19 cellular contexts compared by ENCODE assay signal in the genomic region with DNA sequence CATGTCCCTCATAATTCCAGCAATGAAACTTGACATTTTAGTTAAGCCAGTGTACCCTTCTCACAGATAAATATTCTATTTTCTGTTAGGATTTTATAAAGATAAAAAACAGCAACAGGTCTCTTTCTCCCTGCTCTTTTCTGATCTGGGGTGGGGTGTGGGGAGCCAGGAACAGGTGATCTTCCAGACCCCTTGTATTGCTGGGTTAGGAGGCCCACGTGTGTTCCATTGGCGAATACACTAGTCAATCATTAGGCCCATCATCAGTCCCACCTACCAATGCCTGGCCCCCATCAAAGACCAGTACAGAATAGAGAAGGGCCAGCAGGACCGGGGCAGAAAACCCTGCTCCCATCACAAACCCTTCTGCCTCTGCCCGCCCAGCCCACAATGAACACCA. TPM values are rescaled to one million over a fixed set of nuclear protein-coding genes. Genes with fewer than 3 reads are reported as not detected.
A peak's percentile ranks its signal among the peaks of the same experiment; 100 is the strongest.
DNase-seq lines count a peak whose midpoint lies in the region; ATAC-seq and TF ChIP-seq lines count a peak whose summit lies in the region.
"Had no signal": no experiment of that assay in that cellular context is flagged by ENCODE, and none has a peak within 500 bp of the region (broad histone marks: within the 10 kb centered on the region; RNA-seq: fewer than 3 reads in every experiment).

No MANE protein-coding gene starts in this region.

- no peak overlapping the region for H4K8ac ChIP-seq in neuronal stem cell (ENCODE audit: low read depth, low read length)

- no peaks in the 10 kb centered on the region for H3K79me1 ChIP-seq in neuronal stem cell (ENCODE audit: low read depth, low read length)

- H3K14ac ChIP-seq in neuronal stem cell (ENCODE audit: low read length), result no peak overlapping the region

- no peak overlapping the region for H3K4ac ChIP-seq in neuronal stem cell (ENCODE audit: low read length)

- H3K9ac ChIP-seq in neuronal stem cell (ENCODE audit: low read depth, low read length, poor library complexity), result no peak overlapping the region

- intact Hi-C loops in left ventricle myocardium inferior (cut with micrococcal nuclease) (no loop called here), Right ventricle myocardium inferior (cut with DNase I) (loop anchor here (5.0 kb wide), 1 partner anchor 39 kb away; a partner anchor contains a TSS)

- TF ChIP-seq CTCF in left ventricle myocardium inferior (IDR thresholded peaks at IDR 0.05; ENCODE audit: borderline replicate concordance) (no peak), brain (conservative IDR thresholded peaks at IDR 0.05) (no peak)

- H3K36me3 ChIP-seq in left ventricle myocardium inferior, result no peaks in the 10 kb centered on the region
- H3K36me3 ChIP-seq in neuronal stem cell (replicated peaks in 1 of 2; ENCODE audit: control insufficient read depth in 2 of 2, insufficient read depth in 2 of 2, low read length in 2 of 2), result no peaks in the 10 kb centered on the region

- H3K9me3 ChIP-seq in left ventricle myocardium inferior (replicated peaks) (no peaks in the 10 kb centered on the region), neuronal stem cell (replicated peaks in 1 of 2; ENCODE audit: control insufficient read depth in 2 of 2, insufficient read depth in 1 of 2, low read depth in 1 of 2, low read length in 2 of 2) (peaks cover 0 to 4% of the 10 kb centered on the region in 2 donors)

- no peak overlapping the region for H2BK5ac ChIP-seq in neuronal stem cell (ENCODE audit: low read length)

- no CpG with 5 or more reads among the region's 4 CpGs for WGBS in neuronal stem cell (ENCODE audit: extremely low coverage in 2 of 2, insufficient read length in 2 of 2, insufficient replicate concordance in 1 of 2), 2 donors

- peak overlapping the region; percentile 16 for H3K27ac ChIP-seq in left ventricle myocardium inferior (replicated peaks)
- H3K27ac ChIP-seq in neuronal stem cell (replicated peaks; ENCODE audit: low read length), result no peak overlapping the region

- H3K4me3 ChIP-seq in left ventricle myocardium inferior (no peak overlapping the region), neuronal stem cell (ENCODE audit: low read length in 2 of 2) (no peak overlapping the region)
- H3K4me3 ChIP-seq: GM23338 had no signal

- H3K27me3 ChIP-seq in left ventricle myocardium inferior (ENCODE audit: low read depth) (no peaks in the 10 kb centered on the region), neuronal stem cell (ENCODE audit: control insufficient read depth in 3 of 3, insufficient read depth in 3 of 3, low read depth in 1 of 3, low read length in 3 of 3) (no peaks in the 10 kb centered on the region)

- H3K4me1 Mint-ChIP-seq in brain, result peaks cover 56% of the 10 kb centered on the region

- H2BK12ac ChIP-seq in neuronal stem cell (ENCODE audit: low read length), result peak overlapping the region; percentile 78

- ATAC-seq in Right ventricle myocardium inferior (no peak), GM21390 (IDR thresholded peaks at IDR 0.05; ENCODE audit: unreplicated experiment) (no peak)
- ATAC-seq: GM23338; natural killer cell treated with Interleukin-12 subunit alpha and Interleukin-12 subunit beta and Interleukin-15 and Interleukin-18, amount 100 ng/mL, for 72 hours had no signal

- H4K91ac ChIP-seq in neuronal stem cell (ENCODE audit: low read depth, low read length, poor library complexity), result no peak overlapping the region

- H2BK15ac ChIP-seq in neuronal stem cell (ENCODE audit: low read length), result peak overlapping the region; percentile 68

- no peak overlapping the region for H2BK120ac ChIP-seq in neuronal stem cell (ENCODE audit: low read depth, low read length)

- H2AFZ ChIP-seq in neuronal stem cell (ENCODE audit: low read length), result no peak overlapping the region

- no peak overlapping the region for H3K4me2 ChIP-seq in neuronal stem cell (ENCODE audit: insufficient read depth, low read length, poor library complexity, severe bottlenecking)
- H3K4me2 ChIP-seq: GM23338 had no signal

- peaks cover 2% of the 10 kb centered on the region for H3K27me3 Mint-ChIP-seq in brain
- H3K27me3 Mint-ChIP-seq: central memory CD8-positive, alpha-beta T cell had no signal

- H2AK5ac ChIP-seq in neuronal stem cell (ENCODE audit: low read depth, low read length), result peak overlapping the region; percentile 21

- no peak overlapping the region for H3K4me3 Mint-ChIP-seq in brain
- H3K4me3 Mint-ChIP-seq: central memory CD8-positive, alpha-beta T cell; GM23338; memory B cell; natural killer cell treated with Interleukin-12 subunit alpha and Interleukin-12 subunit beta and Interleukin-15 and Interleukin-18, amount 100 ng/mL, for 72 hours; T-helper 1 cell treated with Interleukin-12 subunit alpha and Interleukin-12 subunit beta and Interleukin-4 antibody, amounts not matched to agents 30 μg/mL and 1 μg/mL, for 36 hours had no signal

- H3K23ac ChIP-seq in neuronal stem cell (ENCODE audit: low read depth, low read length, poor library complexity), result no peak overlapping the region

- peak overlapping the region; percentile 34 to 98 (median 79) for H3K27ac Mint-ChIP-seq in brain
- H3K27ac Mint-ChIP-seq: memory B cell; T-helper 1 cell treated with Interleukin-12 subunit alpha and Interleukin-12 subunit beta and Interleukin-4 antibody, amounts not matched to agents 30 μg/mL and 1 μg/mL, for 36 hours had no signal

- peaks cover 52% of the 10 kb centered on the region for H3K4me1 ChIP-seq in left ventricle myocardium inferior
- H3K4me1 ChIP-seq in neuronal stem cell (ENCODE audit: control insufficient read depth in 2 of 2, insufficient read depth in 1 of 2, low read depth in 1 of 2, low read length in 2 of 2), result peaks cover 35 to 37% of the 10 kb centered on the region in 2 donors

- H3K18ac ChIP-seq in neuronal stem cell (ENCODE audit: low read length), result no peak overlapping the region

- peaks cover 0 to 9% (median 0%) of the 10 kb centered on the region in 5 experiments for H3K9me3 Mint-ChIP-seq in brain
- H3K9me3 Mint-ChIP-seq: central memory CD8-positive, alpha-beta T cell; GM23338; memory B cell; natural killer cell treated with Interleukin-12 subunit alpha and Interleukin-12 subunit beta and Interleukin-15 and Interleukin-18, amount 100 ng/mL, for 72 hours; T-helper 1 cell treated with Interleukin-12 subunit alpha and Interleukin-12 subunit beta and Interleukin-4 antibody, amounts not matched to agents 30 μg/mL and 1 μg/mL, for 36 hours had no signal

- H3K36me3 Mint-ChIP-seq in brain, result no peaks in the 10 kb centered on the region
- H3K36me3 Mint-ChIP-seq: memory B cell; natural killer cell treated with Interleukin-12 subunit alpha and Interleukin-12 subunit beta and Interleukin-15 and Interleukin-18, amount 100 ng/mL, for 72 hours had no signal

- DNase-seq in left ventricle myocardium inferior, result no peak
- no peak for DNase-seq in Right ventricle myocardium inferior (ENCODE audit: missing footprints)
- DNase-seq in neuronal stem cell (ENCODE audit: low spot score), result no peak
- DNase-seq in 8988T, result no peak
- no peak for DNase-seq in superior temporal gyrus (ENCODE audit: extremely low spot score)
- no peak for DNase-seq in activated effector memory CD4-positive, alpha-beta T cell treated with anti-CD3 and anti-CD28 coated beads, Interleukin-2, amount 50 U/mL, for 16 hours
- DNase-seq: activated effector memory CD4-positive, alpha-beta T cell treated with Interleukin-2 at 50 U/mL for 16 hours; effector CD8-positive, alpha-beta T cell; head of caudate nucleus; NCI-H1436 treated with DMSO at 0.1 percent for 48 hours; NCI-H345; stimulated activated CD4-positive, alpha-beta T cell treated with anti-CD3 and anti-CD28 coated beads, Interleukin-12 subunit alpha, Interleukin-12 subunit beta, amount 100 ng/mL, for 4 hours had no signal

RNA-seq across cellular contexts. Expression of a gene that starts 40.3 kb away (rescaled TPM):
- 101 TPM for total RNA-seq in left ventricle myocardium inferior
- total RNA-seq in Right ventricle myocardium inferior, result 83.3 TPM
- 14.6 TPM for polyA plus RNA-seq in brain (ENCODE audit: insufficient read depth, low read depth, low replicate concordance)
- 44.9 TPM for polyA plus RNA-seq in neuronal stem cell (2013, experiment 1 of 2)
- polyA plus RNA-seq in neuronal stem cell (2013, experiment 2 of 2), result 45.0 TPM
